Comparison of ENCODE assay signal across 25 cellular contexts in genomic region chr2:30285758-30286157, GRCh38.
"Had no signal": no experiment of that assay in that cellular context is flagged by ENCODE, and none has a peak within 500 bp of the region (broad histone marks: within the 10 kb centered on the region; RNA-seq: fewer than 3 reads in every experiment).

No MANE protein-coding gene starts in this region.

- H3K36me3 ChIP-seq: esophagus muscularis mucosa, gastroesophageal sphincter, heart right ventricle, left lung, lower lobe of right lung had no signal

- H3K4me3 ChIP-seq: coronary artery, dorsolateral prefrontal cortex, esophagus muscularis mucosa, gastroesophageal sphincter, heart right ventricle, left lung, lower lobe of right lung, mucosa of descending colon had no signal

- H3K9me3 Mint-ChIP-seq: mesothelial cell of epicardium; naive thymus-derived CD4-positive, alpha-beta T cell had no signal

- ATAC-seq: foreskin keratinocyte; gastroesophageal sphincter; heart right ventricle; left cardiac atrium; left lung; left ventricle myocardium superior; lower lobe of right lung; mucosa of descending colon; naive thymus-derived CD4-positive, alpha-beta T cell had no signal

- H3K27ac Mint-ChIP-seq: mesothelial cell of epicardium had no signal

- H3K36me3 Mint-ChIP-seq: mesothelial cell of epicardium had no signal

- H3K4me3 Mint-ChIP-seq: mesothelial cell of epicardium; naive thymus-derived CD4-positive, alpha-beta T cell had no signal

- H3K27ac ChIP-seq: coronary artery, dorsolateral prefrontal cortex, esophagus muscularis mucosa, foreskin keratinocyte, gastroesophageal sphincter, heart right ventricle, left lung, lower lobe of right lung had no signal

- H3K27me3 ChIP-seq: esophagus muscularis mucosa, foreskin keratinocyte, gastroesophageal sphincter, heart right ventricle, left lung had no signal

- H3K4me1 ChIP-seq: foreskin keratinocyte, left lung had no signal

- H3K27me3 Mint-ChIP-seq: naive thymus-derived CD4-positive, alpha-beta T cell had no signal

- DNase-seq: dermis blood vessel endothelial cell; dorsolateral prefrontal cortex; effector CD4-positive, alpha-beta T cell; effector memory CD4-positive, alpha-beta T cell; foreskin keratinocyte; glutamatergic neuron; head of caudate nucleus; heart right ventricle; hippocampal formation; left cardiac atrium; left lung; left ventricle myocardium superior; lower lobe of right lung; mesenchymal stem cell; mucosa of descending colon; naive thymus-derived CD4-positive, alpha-beta T cell had no signal

- H3K9me3 ChIP-seq: esophagus muscularis mucosa, gastroesophageal sphincter, heart right ventricle, left lung, lower lobe of right lung, mucosa of descending colon had no signal

- FAIRE-seq: colon, endothelial cell of umbilical vein, frontal cortex, islet of Langerhans, keratinocyte had no signal
